In genomic region chr19:467554-467953, GRCh38 we compare ENCODE assay signal across 1 cellular context.
TF ChIP-seq lines count a peak whose summit lies in the region.

No MANE protein-coding gene starts in this region.

TF ChIP-seq in H1, 55 proteins besides CTCF, POLR2A, EP300 and RAD21:
- TF ChIP-seq KDM1A (IDR thresholded peaks at IDR 0.05; ENCODE audit: borderline replicate concordance, low read length), result no peak
- TF ChIP-seq FOSL1 (IDR thresholded peaks at IDR 0.05; ENCODE audit: insufficient read depth, low read depth, low read length), result no peak
- no peak for TF ChIP-seq RXRA (IDR thresholded peaks at IDR 0.05; ENCODE audit: insufficient read depth, low read depth, low read length)
- TF ChIP-seq PHF8 (conservative IDR thresholded peaks at IDR 0.05; ENCODE audit: low read depth, low read length), result no peak
- no peak for TF ChIP-seq TAF7 (optimal IDR thresholded peaks at IDR 0.05; ENCODE audit: borderline replicate concordance, low read depth, low read length)
- TF ChIP-seq CHD2 (IDR thresholded peaks at IDR 0.05; ENCODE audit: low read length), result no peak
- TF ChIP-seq EZH2 (IDR thresholded peaks at IDR 0.05; ENCODE audit: low read depth, low read length, severe bottlenecking), result no peak
- no peak for TF ChIP-seq CBX8 (IDR thresholded peaks at IDR 0.05; ENCODE audit: borderline replicate concordance, low read depth, low read length)
- no peak for TF ChIP-seq CEBPB (IDR thresholded peaks at IDR 0.05; ENCODE audit: low read depth, low read length)
- no peak for TF ChIP-seq JUND (IDR thresholded peaks at IDR 0.05; ENCODE audit: low read length)
- TF ChIP-seq CBX5 (IDR thresholded peaks at IDR 0.05; ENCODE audit: low read depth, low read length), result no peak
